ENCODE assay signal across 26 cellular contexts in the genomic region with DNA sequence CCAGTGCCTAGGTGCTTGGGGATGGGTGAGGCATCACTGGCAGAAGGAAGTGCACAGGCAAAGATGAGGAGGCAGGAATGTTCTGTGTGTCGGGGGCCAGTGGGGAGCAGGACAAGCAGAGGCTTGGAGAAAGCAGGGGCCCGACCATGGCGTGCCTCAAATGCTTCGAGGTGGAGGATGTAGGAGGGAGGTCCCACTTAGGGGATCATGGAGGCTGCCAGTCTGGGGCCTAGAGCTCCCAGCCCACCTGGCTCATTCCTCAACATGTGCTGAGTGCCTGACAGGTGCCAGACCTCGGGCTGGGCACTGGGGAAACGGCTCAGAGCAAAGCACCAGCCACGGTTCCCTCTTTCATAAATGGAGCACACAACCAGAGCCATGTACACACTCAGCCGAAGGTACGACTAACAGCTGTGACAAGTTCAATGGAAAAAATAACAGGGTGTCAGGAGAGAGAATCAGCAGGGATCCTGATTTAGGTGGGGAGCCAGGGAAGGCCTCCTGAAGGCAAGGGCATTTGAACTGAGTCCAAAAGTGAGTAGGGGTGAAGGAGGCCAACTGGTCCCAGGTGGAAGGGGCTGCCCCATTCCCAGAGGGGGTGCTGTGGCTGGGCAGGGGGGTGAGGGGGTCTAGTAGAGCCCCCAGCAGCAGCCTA.
A peak's percentile ranks its signal among the peaks of the same experiment; 100 is the strongest.
DNase-seq lines count a peak whose midpoint lies in the region; ATAC-seq and TF ChIP-seq lines count a peak whose summit lies in the region.
"Had no signal": no experiment of that assay in that cellular context is flagged by ENCODE, and none has a peak within 500 bp of the region (broad histone marks: within the 10 kb centered on the region; RNA-seq: fewer than 3 reads in every experiment).

No MANE protein-coding gene starts in this region.

- peaks cover 66% of the 10 kb centered on the region for H3K27me3 Mint-ChIP-seq in T-helper 2 cell treated with Interferon-gamma antibody and Interleukin-4, amounts not matched to agents 5 μg/mL and 100 μg/mL, for 36 hours (ENCODE audit: low read depth)
- peaks cover 53 to 59% of the 10 kb centered on the region in 2 donors for H3K27me3 Mint-ChIP-seq in natural killer cell treated with Interleukin-12 subunit alpha and Interleukin-12 subunit beta and Interleukin-15 and Interleukin-18, amount 100 ng/mL, for 72 hours
- peaks cover 73 to 77% of the 10 kb centered on the region in 2 donors for H3K27me3 Mint-ChIP-seq in natural killer cell (ENCODE audit: low read depth in 2 of 2)

- peak overlapping the region; percentile 24 for H3K4me3 Mint-ChIP-seq in T-helper 2 cell treated with Interferon-gamma antibody and Interleukin-4, amounts not matched to agents 5 μg/mL and 100 μg/mL, for 36 hours
- peak overlapping the region; percentile 32 for H3K4me3 Mint-ChIP-seq in natural killer cell treated with Interleukin-12 subunit alpha and Interleukin-12 subunit beta and Interleukin-15 and Interleukin-18, amount 100 ng/mL, for 72 hours
- H3K4me3 Mint-ChIP-seq in natural killer cell: no peak overlapping the region
- H3K4me3 Mint-ChIP-seq: activated CD8-positive, alpha-beta T cell treated with anti-CD3 and anti-CD28 coated beads, Interleukin-2, amount 10 ng/mL, durations not matched to agents 7 days and 5 days; activated naive CD4-positive, alpha-beta T cell treated with anti-CD3 and anti-CD28 coated beads for 36 hours; neural crest cell had no signal

- H3K27ac Mint-ChIP-seq in T-helper 2 cell treated with Interferon-gamma antibody and Interleukin-4, amounts not matched to agents 5 μg/mL and 100 μg/mL, for 36 hours: no peak overlapping the region
- peak overlapping the region in 1 of 2 donors; percentile 21 for H3K27ac Mint-ChIP-seq in natural killer cell treated with Interleukin-12 subunit alpha and Interleukin-12 subunit beta and Interleukin-15 and Interleukin-18, amount 100 ng/mL, for 72 hours
- no peak overlapping the region for H3K27ac Mint-ChIP-seq in natural killer cell
- H3K27ac Mint-ChIP-seq: activated CD8-positive, alpha-beta T cell treated with anti-CD3 and anti-CD28 coated beads, Interleukin-2, amount 10 ng/mL, durations not matched to agents 7 days and 5 days; activated naive CD4-positive, alpha-beta T cell treated with anti-CD3 and anti-CD28 coated beads for 36 hours had no signal

- intact Hi-C loops in natural killer cell (cut with micrococcal nuclease) (loop anchor here (5.0 kb wide), 1 partner anchor 39 kb away; no protein-coding TSS in a partner anchor), sciatic nerve (cut with DNase I) (no loop called here)

- peaks cover 50% of the 10 kb centered on the region for H3K4me1 Mint-ChIP-seq in T-helper 2 cell treated with Interferon-gamma antibody and Interleukin-4, amounts not matched to agents 5 μg/mL and 100 μg/mL, for 36 hours (ENCODE audit: low read depth)
- peaks cover 43 to 51% of the 10 kb centered on the region in 2 donors for H3K4me1 Mint-ChIP-seq in natural killer cell treated with Interleukin-12 subunit alpha and Interleukin-12 subunit beta and Interleukin-15 and Interleukin-18, amount 100 ng/mL, for 72 hours (ENCODE audit: low read depth in 2 of 2)
- peaks cover 37 to 55% of the 10 kb centered on the region in 2 donors for H3K4me1 Mint-ChIP-seq in natural killer cell
- H3K4me1 Mint-ChIP-seq: neural crest cell had no signal

- no peak for DNase-seq in T-helper 2 cell treated with Interferon-gamma antibody and Interleukin-4, amounts not matched to agents 5 μg/mL and 100 μg/mL, for 36 hours (ENCODE audit: low spot score)
- DNase-seq in T-helper 2 cell: no peak
- DNase-seq in natural killer cell treated with Interleukin-12 subunit alpha and Interleukin-12 subunit beta and Interleukin-15 and Interleukin-18, amount 100 ng/mL, for 72 hours (ENCODE audit: low spot score): no peak
- DNase-seq in natural killer cell: no peak
- DNase-seq in sciatic nerve (ENCODE audit: low spot score): peak; percentile 32
- no peak for DNase-seq in DMS 273 (lab: John Stamatoyannopoulos, UW; ENCODE audit: unreplicated experiment)
- DNase-seq in retina: no peak
- DNase-seq: 8988T; activated CD4-positive, alpha-beta T cell treated with anti-CD3 and anti-CD28 coated beads for 1 hour; activated CD8-positive, alpha-beta T cell treated with anti-CD3 and anti-CD28 coated beads, Interleukin-2, amount 10 ng/mL, durations not matched to agents 7 days and 5 days; activated naive CD4-positive, alpha-beta T cell treated with anti-CD3 and anti-CD28 coated beads for 36 hours; amygdala; C1 segment of cervical spinal cord; COR-L47; DMS79; effector CD8-positive, alpha-beta T cell; GDM1; HCEC 1CT; left colon; mammary epithelial cell; SHP77; stimulated activated CD4-positive, alpha-beta T cell treated with anti-CD3 and anti-CD28 coated beads, Interleukin-4, amount 100 ng/mL, for 1 hour; upper lobe of left lung had no signal

- H3K36me3 Mint-ChIP-seq in T-helper 2 cell treated with Interferon-gamma antibody and Interleukin-4, amounts not matched to agents 5 μg/mL and 100 μg/mL, for 36 hours (ENCODE audit: low read depth): peaks cover 9% of the 10 kb centered on the region
- H3K36me3 Mint-ChIP-seq in natural killer cell treated with Interleukin-12 subunit alpha and Interleukin-12 subunit beta and Interleukin-15 and Interleukin-18, amount 100 ng/mL, for 72 hours: no peaks in the 10 kb centered on the region
- H3K36me3 Mint-ChIP-seq in natural killer cell: no peaks in the 10 kb centered on the region

- ATAC-seq in natural killer cell treated with Interleukin-12 subunit alpha and Interleukin-12 subunit beta and Interleukin-15 and Interleukin-18, amount 100 ng/mL, for 72 hours: no peak
- no peak for ATAC-seq in natural killer cell
- ATAC-seq in sciatic nerve: no peak
- ATAC-seq in HG03442 (IDR thresholded peaks at IDR 0.05; ENCODE audit: unreplicated experiment): no peak
- ATAC-seq: left colon, Panc1 had no signal

- H3K9me3 Mint-ChIP-seq in T-helper 2 cell treated with Interferon-gamma antibody and Interleukin-4, amounts not matched to agents 5 μg/mL and 100 μg/mL, for 36 hours: peaks cover 9% of the 10 kb centered on the region
- no peaks in the 10 kb centered on the region for H3K9me3 Mint-ChIP-seq in natural killer cell treated with Interleukin-12 subunit alpha and Interleukin-12 subunit beta and Interleukin-15 and Interleukin-18, amount 100 ng/mL, for 72 hours
- H3K9me3 Mint-ChIP-seq in natural killer cell: no peaks in the 10 kb centered on the region
- H3K9me3 Mint-ChIP-seq: activated naive CD4-positive, alpha-beta T cell treated with anti-CD3 and anti-CD28 coated beads for 36 hours; neural crest cell had no signal

- no peak for TF ChIP-seq CTCF in natural killer cell (IDR thresholded peaks at IDR 0.05)
